ENCODE assay signal across 17 cellular contexts in genomic region chr7:157549612-157550299, GRCh38.
"Had no signal": no experiment of that assay in that cellular context is flagged by ENCODE, and none has a peak within 500 bp of the region (broad histone marks: within the 10 kb centered on the region; RNA-seq: fewer than 3 reads in every experiment).

No MANE protein-coding gene starts in this region.

- H3K27me3 ChIP-seq: esophagus squamous epithelium, right lobe of liver had no signal

- DNase-seq: activated CD4-positive, alpha-beta T cell treated with anti-CD3 and anti-CD28 coated beads, Interleukin-2, amount 50 U/mL, for 1 hour; activated CD8-positive, alpha-beta memory T cell treated with anti-CD3 and anti-CD28 coated beads for 24 hours; activated naive CD4-positive, alpha-beta T cell treated with anti-CD3 and anti-CD28 coated beads for 36 hours; activated T-cell treated with anti-CD3 and anti-CD28 coated beads for 4 hours; caudate nucleus; esophagus squamous epithelium; glutamatergic neuron; immature natural killer cell; left cardiac atrium; mammary epithelial cell; naive thymus-derived CD4-positive, alpha-beta T cell; psoas muscle; stimulated activated CD4-positive, alpha-beta T cell treated with anti-CD3 and anti-CD28 coated beads, Interleukin-1b, Interleukin-23, amount 100 ng/mL, for 48 hours had no signal

- H3K36me3 ChIP-seq: esophagus squamous epithelium, right lobe of liver had no signal

- ATAC-seq: activated CD4-positive, CD25-positive, alpha-beta regulatory T cell treated with anti-CD3 and anti-CD28 coated beads, Interleukin-2, amount 50 U/mL, for 24 hours; left cardiac atrium; mucosa of descending colon; naive thymus-derived CD4-positive, alpha-beta T cell; psoas muscle; right lobe of liver had no signal

- H3K9me3 ChIP-seq: esophagus squamous epithelium, mucosa of descending colon, psoas muscle, right lobe of liver had no signal

- H3K27ac ChIP-seq: coronary artery, esophagus squamous epithelium, psoas muscle, right lobe of liver had no signal

- H3K4me3 ChIP-seq: coronary artery, esophagus squamous epithelium, mucosa of descending colon, psoas muscle, right lobe of liver had no signal

- H3K4me1 ChIP-seq: esophagus squamous epithelium, psoas muscle, right lobe of liver had no signal
